28 cellular contexts compared by ENCODE assay signal in the genomic region with DNA sequence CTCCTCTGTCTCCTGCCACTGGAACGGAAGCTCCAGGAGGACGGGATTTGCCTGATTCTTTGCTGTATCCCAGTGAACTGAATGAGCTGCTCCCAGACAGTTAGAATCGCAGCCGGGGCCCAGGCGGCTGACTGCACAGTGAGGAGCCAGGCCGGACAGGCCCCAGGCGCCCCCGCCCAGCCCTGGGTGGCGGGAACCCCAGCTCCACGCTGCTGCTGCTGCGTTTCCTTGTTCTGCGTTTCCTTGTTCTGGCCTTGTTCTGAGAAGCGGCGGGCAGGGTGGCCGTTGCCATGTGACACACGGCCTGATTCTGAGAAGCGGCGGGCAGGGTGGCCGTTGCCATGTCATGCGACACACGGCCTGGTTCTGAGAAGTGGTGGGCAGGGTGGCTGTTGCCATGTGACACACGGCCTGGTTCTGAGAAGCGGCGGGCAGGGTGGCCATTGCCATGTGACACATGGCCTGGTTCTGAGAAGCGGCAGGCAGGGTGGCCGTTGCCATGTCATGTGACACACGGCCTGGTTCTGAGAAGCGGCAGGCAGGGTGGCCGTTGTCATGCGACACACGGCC. TPM values are rescaled to one million over a fixed set of nuclear protein-coding genes. Genes with fewer than 3 reads are reported as not detected.
A peak's percentile ranks its signal among the peaks of the same experiment; 100 is the strongest.
DNase-seq lines count a peak whose midpoint lies in the region; ATAC-seq and TF ChIP-seq lines count a peak whose summit lies in the region.
"Had no signal": no experiment of that assay in that cellular context is flagged by ENCODE, and none has a peak within 500 bp of the region (broad histone marks: within the 10 kb centered on the region; RNA-seq: fewer than 3 reads in every experiment).

No MANE protein-coding gene starts in this region.

- H3K9me3 Mint-ChIP-seq in WTC11 = no peaks in the 10 kb centered on the region
- H3K9me3 Mint-ChIP-seq: activated naive CD4-positive, alpha-beta T cell treated with anti-CD3 and anti-CD28 coated beads, Interleukin-2, amount 10 ng/mL, durations not matched to agents 7 days and 5 days; activated T-cell treated with anti-CD3 and anti-CD28 coated beads, Interleukin-2, amount 50 U/mL, for 4 hours; mesothelial cell of epicardium; nephron; stimulated activated naive CD8-positive, alpha-beta T cell treated with anti-CD3 and anti-CD28 coated beads, Interleukin-15, Interleukin-2, amounts not matched to agents 100 ng/mL and 50 ng/mL, for 24 hours had no signal

- H3K27ac ChIP-seq in transverse colon (no peak overlapping the region), prostate gland (no peak overlapping the region)
- H3K27ac ChIP-seq: RWPE1 had no signal

- TF ChIP-seq EP300 in transverse colon (IDR thresholded peaks at IDR 0.05; ENCODE audit: low read depth) = no peak

- peaks cover 4% of the 10 kb centered on the region for H3K4me1 Mint-ChIP-seq in WTC11
- H3K4me1 Mint-ChIP-seq: activated naive CD4-positive, alpha-beta T cell treated with anti-CD3 and anti-CD28 coated beads, Interleukin-2, amount 10 ng/mL, durations not matched to agents 7 days and 5 days; mesothelial cell of epicardium; nephron had no signal

- no peak for ATAC-seq in WTC11
- ATAC-seq in GM19035 (IDR thresholded peaks at IDR 0.05; ENCODE audit: unreplicated experiment) = no peak
- ATAC-seq: activated T-cell treated with anti-CD3 and anti-CD28 coated beads, Interleukin-2, amount 50 U/mL, for 4 hours; esophagus mucosa; HCT116 had no signal

- H3K4me3 ChIP-seq in transverse colon (no peak overlapping the region), prostate gland (no peak overlapping the region)

- no peak overlapping the region for H3K4me3 Mint-ChIP-seq in WTC11
- H3K4me3 Mint-ChIP-seq: activated naive CD4-positive, alpha-beta T cell treated with anti-CD3 and anti-CD28 coated beads, Interleukin-2, amount 10 ng/mL, durations not matched to agents 7 days and 5 days; activated T-cell treated with anti-CD3 and anti-CD28 coated beads, Interleukin-2, amount 50 U/mL, for 4 hours; mesothelial cell of epicardium; nephron; stimulated activated naive CD8-positive, alpha-beta T cell treated with anti-CD3 and anti-CD28 coated beads, Interleukin-15, Interleukin-2, amounts not matched to agents 100 ng/mL and 50 ng/mL, for 24 hours had no signal

- H3K27me3 ChIP-seq in transverse colon = no peaks in the 10 kb centered on the region
- H3K27me3 ChIP-seq in prostate gland (replicated peaks; ENCODE audit: insufficient read depth) = no peaks in the 10 kb centered on the region

- TF ChIP-seq POLR2A in transverse colon (IDR thresholded peaks at IDR 0.05) (no peak), prostate gland (IDR thresholded peaks at IDR 0.05) (no peak)

- POLR2A ChIA-PET in WTC11 (lab: Charles Lee) = no interaction called here

- H3K36me3 ChIP-seq in transverse colon (peaks cover 0 to 25% (median 11%) of the 10 kb centered on the region in 4 donors), prostate gland (peaks cover 7 to 13% of the 10 kb centered on the region in 2 donors)

- CTCF ChIA-PET in WTC11 (lab: Charles Lee) = no interaction called here

- DNase-seq in activated T-cell treated with anti-CD3 and anti-CD28 coated beads, Interleukin-2, amount 50 U/mL, for 1 hour = peak; percentile 11
- no peak for DNase-seq in activated T-cell treated with anti-CD3 and anti-CD28 coated beads for 4 hours
- peak; percentile 7 for DNase-seq in WTC11 (ENCODE audit: low spot score)
- DNase-seq in mesenteric fat pad (ENCODE audit: low spot score) = peak; percentile 69
- peak; percentile 1 for DNase-seq in transverse colon
- no peak for DNase-seq in SIG-M5 (lab: John Stamatoyannopoulos, UW)
- no peak for DNase-seq in prostate gland (ENCODE audit: low spot score)
- DNase-seq: activated CD4-positive, alpha-beta T cell treated with anti-CD3 and anti-CD28 coated beads, Interleukin-2, amount 50 U/mL, for 4 hours; activated T-cell treated with anti-CD3 and anti-CD28 coated beads, Interleukin-2, amount 50 U/mL, for 4 hours; COR-L47; DND-41; effector CD4-positive, alpha-beta T cell; kidney glomerular epithelial cell; NCI-H1092 treated with DMSO at 0.1 percent for 48 hours; NCI-H2029 treated with DMSO at 0.1 percent for 48 hours; NCI-H510A treated with DMSO at 0.1 percent for 48 hours; small intestine; stimulated activated CD4-positive, alpha-beta T cell treated with anti-CD3 and anti-CD28 coated beads, Interleukin-4, amount 100 ng/mL, for 1 hour had no signal

- no peaks in the 10 kb centered on the region for H3K27me3 Mint-ChIP-seq in WTC11 (ENCODE audit: low read depth)
- H3K27me3 Mint-ChIP-seq: activated naive CD4-positive, alpha-beta T cell treated with anti-CD3 and anti-CD28 coated beads, Interleukin-2, amount 10 ng/mL, durations not matched to agents 7 days and 5 days; progenitor cell of endocrine pancreas; stimulated activated naive CD8-positive, alpha-beta T cell treated with anti-CD3 and anti-CD28 coated beads, Interleukin-15, Interleukin-2, amounts not matched to agents 100 ng/mL and 50 ng/mL, for 24 hours had no signal

- H3K4me1 ChIP-seq in transverse colon (no peaks in the 10 kb centered on the region), prostate gland (replicated peaks) (no peaks in the 10 kb centered on the region)

- H3K27ac Mint-ChIP-seq in WTC11 = no peak overlapping the region
- H3K27ac Mint-ChIP-seq: activated naive CD4-positive, alpha-beta T cell treated with anti-CD3 and anti-CD28 coated beads, Interleukin-2, amount 10 ng/mL, durations not matched to agents 7 days and 5 days; mesothelial cell of epicardium; progenitor cell of endocrine pancreas; stimulated activated naive CD8-positive, alpha-beta T cell treated with anti-CD3 and anti-CD28 coated beads, Interleukin-15, Interleukin-2, amounts not matched to agents 100 ng/mL and 50 ng/mL, for 24 hours had no signal

- intact Hi-C loops in transverse colon (cut with DNase I; ENCODE audit: low total_unique reads) (loop anchor here (10.0 kb wide), 1 partner anchor 1395 kb away; no protein-coding TSS in a partner anchor), prostate gland (cut with DNase I) (loop anchor here (10.0 kb wide), 1 partner anchor 425 kb away; no protein-coding TSS in a partner anchor)

- in situ Hi-C loops in transverse colon (cut with MboI; ENCODE audit: low pct_ligation_motif_present in 1 of 4, low pct_unique_long_range_greater_than_20kb in 1 of 4, low sequenced_read_pairs in 3 of 4) = loop anchor here in 1 of 4 donors (25.0 kb wide), 1 partner anchor 258 kb away; a partner anchor contains a TSS

- TF ChIP-seq CTCF in WTC11 (IDR thresholded peaks at IDR 0.05) (no peak), transverse colon (IDR thresholded peaks at IDR 0.05) (no peak), prostate gland (IDR thresholded peaks at IDR 0.05) (no peak)

- peaks cover 33% of the 10 kb centered on the region for H3K36me3 Mint-ChIP-seq in WTC11

- no peaks in the 10 kb centered on the region for H3K9me3 ChIP-seq in transverse colon
- H3K9me3 ChIP-seq in prostate gland = no peaks in the 10 kb centered on the region

- 80 to 88% methylated on average over 1 to 20 of the region's 31 CpGs for WGBS in transverse colon (ENCODE audit: low coverage in 1 of 2), 2 donors
- 91% methylated on average over 22 of the region's 31 CpGs for WGBS in prostate gland

TF ChIP-seq in WTC11, 78 proteins besides CTCF, POLR2A, EP300 and RAD21:
- TF ChIP-seq, protein P1, sequence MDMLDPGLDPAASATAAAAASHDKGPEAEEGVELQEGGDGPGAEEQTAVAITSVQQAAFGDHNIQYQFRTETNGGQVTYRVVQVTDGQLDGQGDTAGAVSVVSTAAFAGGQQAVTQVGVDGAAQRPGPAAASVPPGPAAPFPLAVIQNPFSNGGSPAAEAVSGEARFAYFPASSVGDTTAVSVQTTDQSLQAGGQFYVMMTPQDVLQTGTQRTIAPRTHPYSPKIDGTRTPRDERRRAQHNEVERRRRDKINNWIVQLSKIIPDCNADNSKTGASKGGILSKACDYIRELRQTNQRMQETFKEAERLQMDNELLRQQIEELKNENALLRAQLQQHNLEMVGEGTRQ (CRISPR knock-in tag; IDR thresholded peaks at IDR 0.05) = peak; percentile 52; the same call in 1 of the 2 replicates
- TF ChIP-seq, protein P2, sequence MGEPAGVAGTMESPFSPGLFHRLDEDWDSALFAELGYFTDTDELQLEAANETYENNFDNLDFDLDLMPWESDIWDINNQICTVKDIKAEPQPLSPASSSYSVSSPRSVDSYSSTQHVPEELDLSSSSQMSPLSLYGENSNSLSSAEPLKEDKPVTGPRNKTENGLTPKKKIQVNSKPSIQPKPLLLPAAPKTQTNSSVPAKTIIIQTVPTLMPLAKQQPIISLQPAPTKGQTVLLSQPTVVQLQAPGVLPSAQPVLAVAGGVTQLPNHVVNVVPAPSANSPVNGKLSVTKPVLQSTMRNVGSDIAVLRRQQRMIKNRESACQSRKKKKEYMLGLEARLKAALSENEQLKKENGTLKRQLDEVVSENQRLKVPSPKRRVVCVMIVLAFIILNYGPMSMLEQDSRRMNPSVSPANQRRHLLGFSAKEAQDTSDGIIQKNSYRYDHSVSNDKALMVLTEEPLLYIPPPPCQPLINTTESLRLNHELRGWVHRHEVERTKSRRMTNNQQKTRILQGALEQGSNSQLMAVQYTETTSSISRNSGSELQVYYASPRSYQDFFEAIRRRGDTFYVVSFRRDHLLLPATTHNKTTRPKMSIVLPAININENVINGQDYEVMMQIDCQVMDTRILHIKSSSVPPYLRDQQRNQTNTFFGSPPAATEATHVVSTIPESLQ (CRISPR knock-in tag; IDR thresholded peaks at IDR 0.05) = no peak

RNA-seq across cellular contexts. Expression of a gene that starts 56.2 kb away (rescaled TPM):
- total RNA-seq in WTC11 (2021) = 22.7 to 26.3 TPM (median 25.8 TPM) in 3 replicates
- total RNA-seq in mesenteric fat pad = 7.0 TPM
- 100 to 1,000 TPM in 3 of 4 donors, 10 to 100 TPM in 1; 80.8 to 139 (median 117) TPM for total RNA-seq in transverse colon
- 10 to 100 TPM; 44.2 to 49.6 TPM for total RNA-seq in prostate gland
- total RNA-seq: LHCN-M2 had no signal

Comparison
In these comparisons a context has a peak if more than half of its experiments do, and no peak if none do; other contexts are left out.
1. DNase-seq: peak in activated T-cell treated with anti-CD3 and anti-CD28 coated beads, Interleukin-2, amount 50 U/mL, for 1 hour (single experiment), WTC11 (single experiment), mesenteric fat pad (single experiment) and transverse colon (single experiment); none in activated T-cell treated with anti-CD3 and anti-CD28 coated beads for 4 hours (single experiment), SIG-M5 (single experiment) and prostate gland (single experiment).